ENCODE assay signal across 8 cellular contexts in the genomic region with DNA sequence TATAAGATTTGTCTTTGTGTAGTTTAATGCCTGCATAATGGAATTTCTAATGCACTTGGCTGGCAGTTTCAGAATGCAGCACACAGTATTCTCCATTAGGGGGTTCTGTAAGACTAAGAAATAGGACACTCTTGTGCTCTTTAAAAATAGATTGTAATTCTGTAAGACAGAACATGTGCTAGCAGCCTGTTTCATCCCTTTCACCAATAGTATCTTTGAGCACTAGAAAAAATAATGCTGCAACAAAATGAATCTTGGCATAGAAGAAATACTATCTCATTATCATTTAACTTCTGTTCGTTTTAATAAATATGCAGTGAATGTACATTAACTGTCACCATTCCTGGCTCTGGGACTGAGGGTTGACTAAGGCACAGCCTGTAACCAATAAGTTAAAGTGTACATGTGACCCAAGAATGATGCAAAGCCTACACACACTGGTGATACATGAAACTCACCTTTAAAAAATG. TPM values are rescaled to one million over a fixed set of nuclear protein-coding genes. Genes with fewer than 3 reads are reported as not detected.
DNase-seq lines count a peak whose midpoint lies in the region; ATAC-seq, FAIRE-seq and TF ChIP-seq lines count a peak whose summit lies in the region.

No MANE protein-coding gene starts in this region.

- H3K27me3 Mint-ChIP-seq in type B pancreatic cell = no peaks in the 10 kb centered on the region

- no peaks in the 10 kb centered on the region for H3K9me3 Mint-ChIP-seq in type B pancreatic cell

- H3K36me3 Mint-ChIP-seq in type B pancreatic cell = no peaks in the 10 kb centered on the region

- peak; percentile 96 for FAIRE-seq in A204.1 (lab: Jason Lieb, UNC)

- H3K4me3 ChIP-seq in GM12875 (ENCODE audit: low read depth, low read length) (no peak overlapping the region), brain microvascular endothelial cell (ENCODE audit: low read depth, low read length) (no peak overlapping the region), H7 (ENCODE audit: insufficient read depth, low read depth, low read length) (no peak overlapping the region)

- no peak overlapping the region for H3K4me3 Mint-ChIP-seq in type B pancreatic cell

- DNase-seq in NCI-H69 (lab: John Stamatoyannopoulos, UW) (peak; percentile 72), brain microvascular endothelial cell (no peak), left colon (no peak), type B pancreatic cell (ENCODE audit: extremely low spot score, unreplicated experiment) (no peak), H7 (no peak)

- peak; percentile 76 for ATAC-seq in HG03159 (IDR thresholded peaks at IDR 0.05; ENCODE audit: unreplicated experiment)
- peak; percentile 63 for ATAC-seq in left colon

- TF ChIP-seq CTCF in GM12875 (IDR thresholded peaks at IDR 0.05; ENCODE audit: borderline replicate concordance, insufficient read depth, low read depth, low read length) = peak; percentile 21; the same call in 1 of the 2 replicates
- TF ChIP-seq CTCF in brain microvascular endothelial cell (IDR thresholded peaks at IDR 0.05; ENCODE audit: low read depth, low read length, missing control alignments) = peak; percentile 68
- peak; percentile 83 for TF ChIP-seq CTCF in type B pancreatic cell (conservative IDR thresholded peaks at IDR 0.05)

- H3K36me3 ChIP-seq in brain microvascular endothelial cell (replicated peaks) (no peaks in the 10 kb centered on the region), H7 (replicated peaks; ENCODE audit: control insufficient read depth, insufficient read depth, low read length) (no peaks in the 10 kb centered on the region)

- in situ Hi-C loops in brain microvascular endothelial cell (cut with HindIII; ENCODE audit: low pct_ligation_motif_present, low sequenced_read_pairs) = no loop called here

- intact Hi-C loops in left colon (cut with DNase I, micrococcal nuclease) = loop anchor here in 1 of 2 donors (10.0 kb wide), 1 partner anchor 175 kb away; no protein-coding TSS in a partner anchor

- H3K27ac Mint-ChIP-seq in type B pancreatic cell = no peak overlapping the region

- H3K4me1 Mint-ChIP-seq in type B pancreatic cell (ENCODE audit: unreplicated experiment) = no peaks in the 10 kb centered on the region

- no peak overlapping the region for H3K27ac ChIP-seq in brain microvascular endothelial cell

- no peaks in the 10 kb centered on the region for H3K27me3 ChIP-seq in brain microvascular endothelial cell (replicated peaks)
- no peaks in the 10 kb centered on the region for H3K27me3 ChIP-seq in H7 (ENCODE audit: control insufficient read depth, insufficient read depth, low read length)

RNA-seq across cellular contexts. Expression of a gene that starts 23.8 kb away (rescaled TPM):
- total RNA-seq in left colon (10 to 100 TPM; 41.7 to 42.5 TPM), type B pancreatic cell (ENCODE audit: low replicate concordance) (24.3 and 32.5 TPM in 2 replicates)
- 38.5 and 40.1 TPM in 2 replicates for total RNA-seq in H7 (2014; rRNA removed; shearing (Covaris generic))

Comparison
In these comparisons a context has a peak if more than half of its experiments do, and no peak if none do; other contexts are left out.
1. CTCF ChIP-seq: peak in every context shown above with its lines; median percentile 83 in type B pancreatic cell; 68 in brain microvascular endothelial cell; 21 in GM12875.